Comparison of ENCODE assay signal across 13 cellular contexts in genomic region chr5:50435131-50435530, GRCh38. TPM values are rescaled to one million over a fixed set of nuclear protein-coding genes. Genes with fewer than 3 reads are reported as not detected.
A peak's percentile ranks its signal among the peaks of the same experiment; 100 is the strongest.
DNase-seq lines count a peak whose midpoint lies in the region; ATAC-seq lines count a peak whose summit lies in the region.
"Had no signal": no experiment of that assay in that cellular context is flagged by ENCODE, and none has a peak within 500 bp of the region (broad histone marks: within the 10 kb centered on the region; RNA-seq: fewer than 3 reads in every experiment).

No MANE protein-coding gene starts in this region.

- no peaks in the 10 kb centered on the region for H3K9me3 Mint-ChIP-seq in activated T-cell treated with anti-CD3 and anti-CD28 coated beads, Interleukin-2, amount 50 U/mL, for 4 hours
- no peaks in the 10 kb centered on the region for H3K9me3 Mint-ChIP-seq in activated CD4-positive, alpha-beta memory T cell treated with anti-CD3 and anti-CD28 coated beads for 36 hours
- H3K9me3 Mint-ChIP-seq in stimulated activated naive CD8-positive, alpha-beta T cell treated with anti-CD3 and anti-CD28 coated beads, Interleukin-15, Interleukin-2, amounts not matched to agents 100 ng/mL and 50 ng/mL, for 24 hours: no peaks in the 10 kb centered on the region

- H3K4me3 Mint-ChIP-seq in activated T-cell treated with anti-CD3 and anti-CD28 coated beads, Interleukin-2, amount 50 U/mL, for 4 hours: peak overlapping the region; percentile 54
- peak overlapping the region; percentile 59 for H3K4me3 Mint-ChIP-seq in activated CD4-positive, alpha-beta memory T cell treated with anti-CD3 and anti-CD28 coated beads for 36 hours
- H3K4me3 Mint-ChIP-seq in stimulated activated naive CD8-positive, alpha-beta T cell treated with anti-CD3 and anti-CD28 coated beads, Interleukin-15, Interleukin-2, amounts not matched to agents 100 ng/mL and 50 ng/mL, for 24 hours: peak overlapping the region; percentile 69

- H3K9me3 ChIP-seq in right cardiac atrium (ENCODE audit: control insufficient read depth, low read length): no peaks in the 10 kb centered on the region
- H3K9me3 ChIP-seq: colonic mucosa, spleen, upper lobe of right lung had no signal

- ATAC-seq in activated T-cell treated with anti-CD3 and anti-CD28 coated beads, Interleukin-2, amount 50 U/mL, for 4 hours: peak; percentile 81 to 86
- peak; percentile 71 for ATAC-seq in HG02870 (IDR thresholded peaks at IDR 0.05; ENCODE audit: unreplicated experiment)
- ATAC-seq in right cardiac atrium: no peak
- ATAC-seq: upper lobe of right lung had no signal

- CTCF ChIA-PET in activated CD4-positive, alpha-beta memory T cell treated with anti-CD3 and anti-CD28 coated beads for 36 hours (lab: Charles Lee): interaction anchor here (1.6 kb wide), 1 partner anchor 10 kb away, joined by 7 read pairs; no protein-coding TSS in a partner anchor

- H3K4me1 Mint-ChIP-seq in activated T-cell treated with anti-CD3 and anti-CD28 coated beads, Interleukin-2, amount 50 U/mL, for 4 hours (ENCODE audit: low read depth): peaks cover 88% of the 10 kb centered on the region
- peaks cover 83% of the 10 kb centered on the region for H3K4me1 Mint-ChIP-seq in activated CD4-positive, alpha-beta memory T cell treated with anti-CD3 and anti-CD28 coated beads for 36 hours (ENCODE audit: low read depth)
- peaks cover 84% of the 10 kb centered on the region for H3K4me1 Mint-ChIP-seq in stimulated activated naive CD8-positive, alpha-beta T cell treated with anti-CD3 and anti-CD28 coated beads, Interleukin-15, Interleukin-2, amounts not matched to agents 100 ng/mL and 50 ng/mL, for 24 hours (ENCODE audit: low read depth)

- no peak overlapping the region for H3K27ac ChIP-seq in right cardiac atrium (ENCODE audit: low read length)
- H3K27ac ChIP-seq: colonic mucosa, upper lobe of right lung had no signal

- intact Hi-C loops in activated CD4-positive, alpha-beta memory T cell treated with anti-CD3 and anti-CD28 coated beads for 36 hours (cut with micrococcal nuclease): loop anchor here (2.0 kb wide), 1 partner anchor 160 kb away; no protein-coding TSS in a partner anchor
- intact Hi-C loops in right cardiac atrium (cut with DNase I): no loop called here

- peaks cover 9% of the 10 kb centered on the region for H3K36me3 Mint-ChIP-seq in activated T-cell treated with anti-CD3 and anti-CD28 coated beads, Interleukin-2, amount 50 U/mL, for 4 hours (ENCODE audit: insufficient read depth)
- peaks cover 4% of the 10 kb centered on the region for H3K36me3 Mint-ChIP-seq in activated CD4-positive, alpha-beta memory T cell treated with anti-CD3 and anti-CD28 coated beads for 36 hours
- H3K36me3 Mint-ChIP-seq in stimulated activated naive CD8-positive, alpha-beta T cell treated with anti-CD3 and anti-CD28 coated beads, Interleukin-15, Interleukin-2, amounts not matched to agents 100 ng/mL and 50 ng/mL, for 24 hours (ENCODE audit: low read depth): peaks cover 16% of the 10 kb centered on the region

- no peaks in the 10 kb centered on the region for H3K27me3 ChIP-seq in right cardiac atrium (ENCODE audit: control insufficient read depth, insufficient read depth)
- H3K27me3 ChIP-seq: colonic mucosa, upper lobe of right lung had no signal

- peak overlapping the region; percentile 86 for H3K27ac Mint-ChIP-seq in activated CD4-positive, alpha-beta memory T cell treated with anti-CD3 and anti-CD28 coated beads for 36 hours
- peak overlapping the region; percentile 90 for H3K27ac Mint-ChIP-seq in stimulated activated naive CD8-positive, alpha-beta T cell treated with anti-CD3 and anti-CD28 coated beads, Interleukin-15, Interleukin-2, amounts not matched to agents 100 ng/mL and 50 ng/mL, for 24 hours

- H3K4me3 ChIP-seq in right cardiac atrium (ENCODE audit: low read length): no peak overlapping the region
- H3K4me3 ChIP-seq: colonic mucosa, spleen, upper lobe of right lung had no signal

- POLR2A ChIA-PET in activated CD4-positive, alpha-beta memory T cell treated with anti-CD3 and anti-CD28 coated beads for 36 hours (lab: Charles Lee): no interaction called here

- H3K4me1 ChIP-seq in right cardiac atrium (ENCODE audit: control insufficient read depth, insufficient read depth, low read length): no peaks in the 10 kb centered on the region
- H3K4me1 ChIP-seq: colonic mucosa had no signal

- no peaks in the 10 kb centered on the region for H3K27me3 Mint-ChIP-seq in activated T-cell treated with anti-CD3 and anti-CD28 coated beads, Interleukin-2, amount 50 U/mL, for 4 hours (ENCODE audit: low read depth)
- no peaks in the 10 kb centered on the region for H3K27me3 Mint-ChIP-seq in activated CD4-positive, alpha-beta memory T cell treated with anti-CD3 and anti-CD28 coated beads for 36 hours
- H3K27me3 Mint-ChIP-seq in stimulated activated naive CD8-positive, alpha-beta T cell treated with anti-CD3 and anti-CD28 coated beads, Interleukin-15, Interleukin-2, amounts not matched to agents 100 ng/mL and 50 ng/mL, for 24 hours: no peaks in the 10 kb centered on the region

- 85% methylated on average over 3 of the region's 3 CpGs for WGBS in right cardiac atrium

- no peak for DNase-seq in activated T-cell treated with anti-CD3 and anti-CD28 coated beads, Interleukin-2, amount 50 U/mL, for 4 hours
- DNase-seq in activated T-cell treated with anti-CD3 and anti-CD28 coated beads for 4 hours: no peak
- DNase-seq in activated CD4-positive, alpha-beta memory T cell treated with anti-CD3 and anti-CD28 coated beads for 36 hours: peak; percentile 28
- DNase-seq in OCI-M1 (lab: John Stamatoyannopoulos, UW): no peak
- DNase-seq in right cardiac atrium: no peak
- no peak for DNase-seq in effector CD4-positive, alpha-beta T cell
- DNase-seq: colonic mucosa, H7, NCI-H1417, spleen, upper lobe of right lung had no signal

RNA-seq across cellular contexts. Expression of gene EMB, which starts 6.0 kb away (rescaled TPM):
- 10 to 100 TPM; 42.1 to 61.6 (median 57.2) TPM for total RNA-seq in activated T-cell treated with anti-CD3 and anti-CD28 coated beads, Interleukin-2, amount 50 U/mL, for 4 hours
- 10 to 100 TPM; 87.6 to 90.2 TPM for total RNA-seq in activated CD4-positive, alpha-beta memory T cell treated with anti-CD3 and anti-CD28 coated beads for 36 hours
- total RNA-seq in right cardiac atrium: 1 to 10 TPM; 3.7 to 9.2 (median 7.6) TPM
- 3.7 TPM for polyA plus RNA-seq in right cardiac atrium

Comparison
In these comparisons a context has a peak if more than half of its experiments do, and no peak if none do; other contexts are left out.
1. ATAC-seq: peak in activated T-cell treated with anti-CD3 and anti-CD28 coated beads, Interleukin-2, amount 50 U/mL, for 4 hours (2 of 2) and HG02870 (single experiment); none in right cardiac atrium (0 of 2).
2. RNA of gene EMB, which starts 6.0 kb away (total RNA-seq): 87.6 to 90.2 TPM in activated CD4-positive, alpha-beta memory T cell treated with anti-CD3 and anti-CD28 coated beads for 36 hours and 42.1 to 61.6 TPM in activated T-cell treated with anti-CD3 and anti-CD28 coated beads, Interleukin-2, amount 50 U/mL, for 4 hours; 3.7 to 9.2 TPM in right cardiac atrium; every median in the first group is over 4 times any median in the second.
3. Peak in every context shown above with its lines, with median percentiles within 50 percentile points of each other: H3K4me3 Mint-ChIP-seq.